Comparison of ENCODE assay signal across 21 cellular contexts in the genomic region with DNA sequence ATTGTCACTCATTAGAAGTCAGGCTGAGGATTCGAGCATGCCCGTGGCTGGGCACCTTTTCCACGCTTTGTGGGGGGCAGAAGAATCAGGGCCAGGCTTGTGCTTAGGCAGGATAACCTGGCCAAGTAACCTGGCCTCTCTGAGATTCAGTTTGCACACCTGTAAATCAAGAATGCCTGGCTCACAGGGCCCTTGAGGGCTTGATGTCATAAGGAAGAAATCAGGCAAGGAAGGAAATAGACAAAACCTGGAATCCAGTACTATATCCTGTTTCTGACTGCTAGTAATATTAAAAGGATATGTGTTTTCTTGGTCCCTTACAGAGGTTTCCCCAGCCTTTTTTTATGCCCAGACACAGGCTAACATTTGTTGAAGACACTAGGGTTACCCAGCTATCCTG.
DNase-seq lines count a peak whose midpoint lies in the region; FAIRE-seq and TF ChIP-seq lines count a peak whose summit lies in the region.
"Had no signal": no experiment of that assay in that cellular context is flagged by ENCODE, and none has a peak within 500 bp of the region (broad histone marks: within the 10 kb centered on the region; RNA-seq: fewer than 3 reads in every experiment).

No MANE protein-coding gene starts in this region.

- intact Hi-C loops in mammary epithelial cell (cut with micrococcal nuclease) (no loop called here), breast epithelium (cut with DNase I; ENCODE audit: low total_unique reads) (no loop called here)

- FAIRE-seq in bronchial epithelial cell (lab: Jason Lieb, UNC), result no peak
- FAIRE-seq: A204.1, GM12878 had no signal

- in situ Hi-C loops in mammary epithelial cell (cut with MboI; ENCODE audit: low sequenced_read_pairs in 2 of 2), result no loop called here

- CTCF ChIA-PET in mammary epithelial cell (lab: Charles Lee; ENCODE audit: low non-redundant PET), result interaction anchor here (0.6 to 0.9 kb wide), 2 partner anchors 33 kb away, joined by 5 to 8 read pairs; no protein-coding TSS in a partner anchor

- TF ChIP-seq CTCF in mammary epithelial cell (conservative IDR thresholded peaks at IDR 0.05 in 1 of 2, IDR thresholded peaks at IDR 0.05 in 1 of 2; ENCODE audit: extremely low read depth in 1 of 2, insufficient read depth in 1 of 2, low read depth in 1 of 2, low read length in 2 of 2), result no peak
- no peak for TF ChIP-seq CTCF in breast epithelium (IDR thresholded peaks at IDR 0.05)
- TF ChIP-seq CTCF in bronchial epithelial cell (IDR thresholded peaks at IDR 0.05; ENCODE audit: insufficient read depth, low read length, severe bottlenecking), result no peak

- H2AFZ ChIP-seq in mammary epithelial cell (ENCODE audit: low read depth, low read length), result no peak overlapping the region
- H2AFZ ChIP-seq: GM23248 had no signal

- no peak for DNase-seq in mammary epithelial cell
- no peak for DNase-seq in breast epithelium (ENCODE audit: low spot score in 2 of 2)
- DNase-seq in bronchial epithelial cell (ENCODE audit: low read depth), result peak; percentile 72
- peak; percentile 33 for DNase-seq in islet precursor cell
- no peak for DNase-seq in C1 segment of cervical spinal cord (lab: John Stamatoyannopoulos, UW)
- DNase-seq in GOT3 (lab: John Stamatoyannopoulos, UW), result no peak
- DNase-seq in RKO (ENCODE audit: low spot score), result no peak
- DNase-seq: DND-41, GM23248, KG1, NCI-H1105 treated with DMSO at 0.1 percent for 48 hours, NCI-H2029 treated with DMSO at 0.1 percent for 48 hours, NCI-H2171, NCI-H345, NCI-H524, OCI-M1, RPMI8226 had no signal

- H3K9me3 ChIP-seq in mammary epithelial cell (replicated peaks; ENCODE audit: insufficient read depth, low read length) (no peaks in the 10 kb centered on the region), breast epithelium (no peaks in the 10 kb centered on the region), skeletal muscle tissue (ENCODE audit: control insufficient read depth in 3 of 3, low read length in 3 of 3) (no peaks in the 10 kb centered on the region)
- H3K9me3 ChIP-seq: HAP-1 had no signal

- WGBS in mammary epithelial cell (ENCODE audit: low coverage, missing lambda C conversion rate), result 92% methylated on average over 3 of the region's 3 CpGs

- dilution Hi-C loops in mammary epithelial cell (cut with HindIII; ENCODE audit: low sequenced_read_pairs), result no loop called here

- H3K9ac ChIP-seq in mammary epithelial cell (ENCODE audit: insufficient read depth, low read length) (peak overlapping the region; percentile 84), skeletal muscle tissue (ENCODE audit: low read depth in 1 of 3, low read length in 3 of 3) (no peak overlapping the region)
- H3K9ac ChIP-seq: GM23248 had no signal

- H3K27me3 ChIP-seq in mammary epithelial cell (ENCODE audit: insufficient read depth, low read length), result no peaks in the 10 kb centered on the region
- H3K27me3 ChIP-seq in breast epithelium, result no peaks in the 10 kb centered on the region
- no peaks in the 10 kb centered on the region for H3K27me3 ChIP-seq in bronchial epithelial cell (ENCODE audit: control insufficient read depth, insufficient read depth, low read length)
- H3K27me3 ChIP-seq in skeletal muscle tissue (ENCODE audit: control insufficient read depth in 3 of 3, insufficient read depth in 3 of 3, low read length in 3 of 3), result no peaks in the 10 kb centered on the region

- no peak overlapping the region for H3K4me3 ChIP-seq in mammary epithelial cell (replicated peaks in 1 of 3; ENCODE audit: insufficient read depth in 1 of 3, low read depth in 2 of 3, low read length in 3 of 3)
- no peak overlapping the region for H3K4me3 ChIP-seq in breast epithelium
- no peak overlapping the region for H3K4me3 ChIP-seq in bronchial epithelial cell (ENCODE audit: low read depth, low read length)
- H3K4me3 ChIP-seq in skeletal muscle tissue (ENCODE audit: low read length in 3 of 3), result no peak overlapping the region
- H3K4me3 ChIP-seq: GM12878, GM23248, HAP-1 had no signal

- TF ChIP-seq POLR2A in breast epithelium (IDR thresholded peaks at IDR 0.05), result no peak

- H3K79me2 ChIP-seq in mammary epithelial cell (ENCODE audit: insufficient read depth, low read length), result peaks cover 76% of the 10 kb centered on the region

- H3K36me3 ChIP-seq in mammary epithelial cell (ENCODE audit: insufficient read depth, low read length) (no peaks in the 10 kb centered on the region), breast epithelium (no peaks in the 10 kb centered on the region), bronchial epithelial cell (ENCODE audit: control insufficient read depth, insufficient read depth, low read length) (no peaks in the 10 kb centered on the region), skeletal muscle tissue (ENCODE audit: control insufficient read depth in 3 of 3, insufficient read depth in 3 of 3, low read length in 3 of 3) (no peaks in the 10 kb centered on the region)
- H3K36me3 ChIP-seq: HAP-1 had no signal

- peaks cover 41% of the 10 kb centered on the region for H3K4me1 ChIP-seq in mammary epithelial cell (ENCODE audit: insufficient read depth, low read length)
- no peaks in the 10 kb centered on the region for H3K4me1 ChIP-seq in breast epithelium
- peaks cover 33 to 50% (median 49%) of the 10 kb centered on the region in 3 donors for H3K4me1 ChIP-seq in skeletal muscle tissue (ENCODE audit: control insufficient read depth in 3 of 3, insufficient read depth in 3 of 3, low read length in 3 of 3)

- H3K27ac ChIP-seq in mammary epithelial cell (ENCODE audit: insufficient read depth, low read depth, low read length) (peak overlapping the region; percentile 98), breast epithelium (no peak overlapping the region), skeletal muscle tissue (ENCODE audit: low read depth, low read length) (peak overlapping the region; percentile 21)
- H3K27ac ChIP-seq: GM23248 had no signal

- BruUV-seq in mammary epithelial cell (replicated peaks; lab: Mats Ljungman, UMichigan), result TSS peak; percentile 89

- H4K20me1 ChIP-seq in mammary epithelial cell (ENCODE audit: insufficient read depth, low read length), result no peaks in the 10 kb centered on the region

- peak overlapping the region; percentile 61 for H3K4me2 ChIP-seq in mammary epithelial cell (ENCODE audit: insufficient read depth, low read depth, low read length)

Comparison
In these comparisons a context has a peak if more than half of its experiments do, and no peak if none do; other contexts are left out.
1. H3K27ac ChIP-seq: peak in mammary epithelial cell (single experiment) and skeletal muscle tissue (single experiment); none in breast epithelium (0 of 2).
2. DNase-seq: peak in bronchial epithelial cell (single experiment) and islet precursor cell (single experiment); none in mammary epithelial cell (single experiment), breast epithelium (0 of 2), C1 segment of cervical spinal cord (0 of 14), GOT3 (single experiment) and RKO (single experiment).